2 cellular contexts compared by ENCODE assay signal in genomic region chr7:75968012-75968411, GRCh38.
TF ChIP-seq lines count a peak whose summit lies in the region.

No MANE protein-coding gene starts in this region.

TF ChIP-seq in liver, 16 proteins besides CTCF, POLR2A, EP300 and RAD21:
- TF ChIP-seq TAF1 (conservative IDR thresholded peaks at IDR 0.05) (no peak), FOXA2 (IDR thresholded peaks at IDR 0.05) (no peak), GABPA (IDR thresholded peaks at IDR 0.05 in 1 of 2, conservative IDR thresholded peaks at IDR 0.05 in 1 of 2) (no peak), REST (IDR thresholded peaks at IDR 0.05) (no peak), FOXA1 (IDR thresholded peaks at IDR 0.05) (no peak), HNF4A (conservative IDR thresholded peaks at IDR 0.05) (no peak), JUND (IDR thresholded peaks at IDR 0.05) (no peak), EGR1 (IDR thresholded peaks at IDR 0.05; ENCODE audit: low read depth in 2 of 2) (no peak), MAX (IDR thresholded peaks at IDR 0.05) (no peak), SP1 (IDR thresholded peaks at IDR 0.05) (no peak), RXRA (IDR thresholded peaks at IDR 0.05) (no peak), HNF4G (IDR thresholded peaks at IDR 0.05) (no peak), ATF3 (IDR thresholded peaks at IDR 0.05) (no peak), ZBTB33 (IDR thresholded peaks at IDR 0.05) (no peak), NR2F2 (IDR thresholded peaks at IDR 0.05) (no peak), YY1 (IDR thresholded peaks at IDR 0.05) (no peak)

TF ChIP-seq in HepG2, 621 proteins besides CTCF, POLR2A, EP300 and RAD21:
- TF ChIP-seq ZNF75D (CRISPR knock-in tag; IDR thresholded peaks at IDR 0.05; ENCODE audit: borderline replicate concordance) (no peak), FLYWCH1 (CRISPR knock-in tag; IDR thresholded peaks at IDR 0.05) (no peak), ZNF543 (CRISPR knock-in tag; IDR thresholded peaks at IDR 0.05) (no peak), RNF219 (CRISPR knock-in tag; IDR thresholded peaks at IDR 0.05) (no peak), REPIN1 (CRISPR knock-in tag; IDR thresholded peaks at IDR 0.05; ENCODE audit: borderline replicate concordance, low read depth) (no peak), ZNF616 (CRISPR knock-in tag; IDR thresholded peaks at IDR 0.05; ENCODE audit: low read depth) (no peak), PRDM10 (CRISPR knock-in tag; IDR thresholded peaks at IDR 0.05; ENCODE audit: low read depth) (no peak), BRD4 (CRISPR knock-in tag; IDR thresholded peaks at IDR 0.05) (no peak), PHF8 (CRISPR knock-in tag; IDR thresholded peaks at IDR 0.05) (no peak)
